ENCODE assay signal across 1 cellular context in the genomic region with DNA sequence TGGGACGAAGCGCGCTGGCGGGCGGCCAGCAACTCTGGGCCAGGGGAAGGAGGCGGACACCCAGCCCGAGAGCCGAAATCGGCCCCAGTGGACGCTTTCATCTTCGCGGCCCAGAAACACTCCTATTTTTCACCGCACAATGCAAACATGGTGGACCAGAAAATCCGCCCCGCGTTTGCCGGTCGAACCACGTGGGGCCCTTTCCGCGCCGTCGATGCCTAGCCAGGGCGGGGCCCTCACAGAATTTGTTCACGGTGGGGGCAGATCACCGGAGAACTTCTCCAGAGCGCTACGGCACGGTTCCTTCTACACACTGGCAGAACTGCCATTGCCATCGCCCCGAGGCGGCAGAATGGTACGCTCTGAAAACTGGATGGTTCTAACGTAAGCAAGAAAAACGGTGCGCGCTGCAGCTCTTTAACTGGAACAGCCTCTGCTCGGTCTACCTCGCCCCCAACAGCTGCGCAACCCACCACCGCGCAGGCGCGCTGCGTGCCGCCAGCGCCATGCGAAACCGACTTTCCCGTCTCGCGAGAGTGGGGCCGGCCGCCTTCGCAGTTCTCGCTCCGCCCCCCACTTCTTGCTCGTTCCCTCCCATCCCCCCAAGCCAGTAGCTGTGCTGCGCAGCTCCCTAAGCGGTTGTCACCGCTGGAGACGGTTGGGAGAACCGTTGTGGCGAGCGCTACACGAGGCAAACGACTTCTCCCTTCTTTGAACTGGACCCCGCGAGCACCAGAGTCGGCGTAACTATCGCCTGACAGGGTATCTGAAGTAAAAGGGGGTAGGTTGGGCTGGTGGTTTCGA.
A peak's percentile ranks its signal among the peaks of the same experiment; 100 is the strongest.
TF ChIP-seq lines count a peak whose summit lies in the region.

Gene HNRNPH3 (plus strand): TSS at position 610 of the 804 bp plus-strand sequence. CDS start 5,158 bp downstream, outside the sequence.

TF ChIP-seq in GM23338, 12 proteins besides CTCF, POLR2A, EP300 and RAD21 (continued from another document):
- TF ChIP-seq, protein P1, sequence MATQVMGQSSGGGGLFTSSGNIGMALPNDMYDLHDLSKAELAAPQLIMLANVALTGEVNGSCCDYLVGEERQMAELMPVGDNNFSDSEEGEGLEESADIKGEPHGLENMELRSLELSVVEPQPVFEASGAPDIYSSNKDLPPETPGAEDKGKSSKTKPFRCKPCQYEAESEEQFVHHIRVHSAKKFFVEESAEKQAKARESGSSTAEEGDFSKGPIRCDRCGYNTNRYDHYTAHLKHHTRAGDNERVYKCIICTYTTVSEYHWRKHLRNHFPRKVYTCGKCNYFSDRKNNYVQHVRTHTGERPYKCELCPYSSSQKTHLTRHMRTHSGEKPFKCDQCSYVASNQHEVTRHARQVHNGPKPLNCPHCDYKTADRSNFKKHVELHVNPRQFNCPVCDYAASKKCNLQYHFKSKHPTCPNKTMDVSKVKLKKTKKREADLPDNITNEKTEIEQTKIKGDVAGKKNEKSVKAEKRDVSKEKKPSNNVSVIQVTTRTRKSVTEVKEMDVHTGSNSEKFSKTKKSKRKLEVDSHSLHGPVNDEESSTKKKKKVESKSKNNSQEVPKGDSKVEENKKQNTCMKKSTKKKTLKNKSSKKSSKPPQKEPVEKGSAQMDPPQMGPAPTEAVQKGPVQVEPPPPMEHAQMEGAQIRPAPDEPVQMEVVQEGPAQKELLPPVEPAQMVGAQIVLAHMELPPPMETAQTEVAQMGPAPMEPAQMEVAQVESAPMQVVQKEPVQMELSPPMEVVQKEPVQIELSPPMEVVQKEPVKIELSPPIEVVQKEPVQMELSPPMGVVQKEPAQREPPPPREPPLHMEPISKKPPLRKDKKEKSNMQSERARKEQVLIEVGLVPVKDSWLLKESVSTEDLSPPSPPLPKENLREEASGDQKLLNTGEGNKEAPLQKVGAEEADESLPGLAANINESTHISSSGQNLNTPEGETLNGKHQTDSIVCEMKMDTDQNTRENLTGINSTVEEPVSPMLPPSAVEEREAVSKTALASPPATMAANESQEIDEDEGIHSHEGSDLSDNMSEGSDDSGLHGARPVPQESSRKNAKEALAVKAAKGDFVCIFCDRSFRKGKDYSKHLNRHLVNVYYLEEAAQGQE (IDR thresholded peaks at IDR 0.05; ENCODE audit: unreplicated experiment) = peak; percentile 41
- TF ChIP-seq POLR2AphosphoS5 (IDR thresholded peaks at IDR 0.05; ENCODE audit: low read depth) (peak; percentile 100), NANOG (IDR thresholded peaks at IDR 0.05; ENCODE audit: borderline replicate concordance) (no peak)
- TF ChIP-seq, protein P2, sequence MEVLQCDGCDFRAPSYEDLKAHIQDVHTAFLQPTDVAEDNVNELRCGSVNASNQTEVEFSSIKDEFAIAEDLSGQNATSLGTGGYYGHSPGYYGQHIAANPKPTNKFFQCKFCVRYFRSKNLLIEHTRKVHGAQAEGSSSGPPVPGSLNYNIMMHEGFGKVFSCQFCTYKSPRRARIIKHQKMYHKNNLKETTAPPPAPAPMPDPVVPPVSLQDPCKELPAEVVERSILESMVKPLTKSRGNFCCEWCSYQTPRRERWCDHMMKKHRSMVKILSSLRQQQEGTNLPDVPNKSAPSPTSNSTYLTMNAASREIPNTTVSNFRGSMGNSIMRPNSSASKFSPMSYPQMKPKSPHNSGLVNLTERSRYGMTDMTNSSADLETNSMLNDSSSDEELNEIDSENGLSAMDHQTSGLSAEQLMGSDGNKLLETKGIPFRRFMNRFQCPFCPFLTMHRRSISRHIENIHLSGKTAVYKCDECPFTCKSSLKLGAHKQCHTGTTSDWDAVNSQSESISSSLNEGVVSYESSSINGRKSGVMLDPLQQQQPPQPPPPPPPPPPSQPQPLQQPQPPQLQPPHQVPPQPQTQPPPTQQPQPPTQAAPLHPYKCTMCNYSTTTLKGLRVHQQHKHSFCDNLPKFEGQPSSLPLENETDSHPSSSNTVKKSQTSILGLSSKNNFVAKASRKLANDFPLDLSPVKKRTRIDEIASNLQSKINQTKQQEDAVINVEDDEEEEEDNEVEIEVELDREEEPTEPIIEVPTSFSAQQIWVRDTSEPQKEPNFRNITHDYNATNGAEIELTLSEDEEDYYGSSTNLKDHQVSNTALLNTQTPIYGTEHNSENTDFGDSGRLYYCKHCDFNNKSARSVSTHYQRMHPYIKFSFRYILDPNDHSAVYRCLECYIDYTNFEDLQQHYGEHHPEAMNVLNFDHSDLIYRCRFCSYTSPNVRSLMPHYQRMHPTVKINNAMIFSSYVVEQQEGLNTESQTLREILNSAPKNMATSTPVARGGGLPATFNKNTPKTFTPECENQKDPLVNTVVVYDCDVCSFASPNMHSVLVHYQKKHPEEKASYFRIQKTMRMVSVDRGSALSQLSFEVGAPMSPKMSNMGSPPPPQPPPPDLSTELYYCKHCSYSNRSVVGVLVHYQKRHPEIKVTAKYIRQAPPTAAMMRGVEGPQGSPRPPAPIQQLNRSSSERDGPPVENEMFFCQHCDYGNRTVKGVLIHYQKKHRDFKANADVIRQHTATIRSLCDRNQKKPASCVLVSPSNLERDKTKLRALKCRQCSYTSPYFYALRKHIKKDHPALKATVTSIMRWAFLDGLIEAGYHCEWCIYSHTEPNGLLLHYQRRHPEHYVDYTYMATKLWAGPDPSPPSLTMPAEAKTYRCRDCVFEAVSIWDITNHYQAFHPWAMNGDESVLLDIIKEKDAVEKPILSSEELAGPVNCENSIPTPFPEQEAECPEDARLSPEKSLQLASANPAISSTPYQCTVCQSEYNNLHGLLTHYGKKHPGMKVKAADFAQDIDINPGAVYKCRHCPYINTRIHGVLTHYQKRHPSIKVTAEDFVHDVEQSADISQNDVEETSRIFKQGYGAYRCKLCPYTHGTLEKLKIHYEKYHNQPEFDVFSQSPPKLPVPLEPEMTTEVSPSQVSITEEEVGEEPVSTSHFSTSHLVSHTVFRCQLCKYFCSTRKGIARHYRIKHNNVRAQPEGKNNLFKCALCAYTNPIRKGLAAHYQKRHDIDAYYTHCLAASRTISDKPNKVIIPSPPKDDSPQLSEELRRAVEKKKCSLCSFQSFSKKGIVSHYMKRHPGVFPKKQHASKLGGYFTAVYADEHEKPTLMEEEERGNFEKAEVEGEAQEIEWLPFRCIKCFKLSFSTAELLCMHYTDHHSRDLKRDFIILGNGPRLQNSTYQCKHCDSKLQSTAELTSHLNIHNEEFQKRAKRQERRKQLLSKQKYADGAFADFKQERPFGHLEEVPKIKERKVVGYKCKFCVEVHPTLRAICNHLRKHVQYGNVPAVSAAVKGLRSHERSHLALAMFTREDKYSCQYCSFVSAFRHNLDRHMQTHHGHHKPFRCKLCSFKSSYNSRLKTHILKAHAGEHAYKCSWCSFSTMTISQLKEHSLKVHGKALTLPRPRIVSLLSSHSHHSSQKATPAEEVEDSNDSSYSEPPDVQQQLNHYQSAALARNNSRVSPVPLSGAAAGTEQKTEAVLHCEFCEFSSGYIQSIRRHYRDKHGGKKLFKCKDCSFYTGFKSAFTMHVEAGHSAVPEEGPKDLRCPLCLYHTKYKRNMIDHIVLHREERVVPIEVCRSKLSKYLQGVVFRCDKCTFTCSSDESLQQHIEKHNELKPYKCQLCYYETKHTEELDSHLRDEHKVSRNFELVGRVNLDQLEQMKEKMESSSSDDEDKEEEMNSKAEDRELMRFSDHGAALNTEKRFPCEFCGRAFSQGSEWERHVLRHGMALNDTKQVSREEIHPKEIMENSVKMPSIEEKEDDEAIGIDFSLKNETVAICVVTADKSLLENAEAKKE (CRISPR knock-in tag; IDR thresholded peaks at IDR 0.05) = no peak
TF ChIP-seq in GM23338: peak in this region for 4.
